In the genomic region with DNA sequence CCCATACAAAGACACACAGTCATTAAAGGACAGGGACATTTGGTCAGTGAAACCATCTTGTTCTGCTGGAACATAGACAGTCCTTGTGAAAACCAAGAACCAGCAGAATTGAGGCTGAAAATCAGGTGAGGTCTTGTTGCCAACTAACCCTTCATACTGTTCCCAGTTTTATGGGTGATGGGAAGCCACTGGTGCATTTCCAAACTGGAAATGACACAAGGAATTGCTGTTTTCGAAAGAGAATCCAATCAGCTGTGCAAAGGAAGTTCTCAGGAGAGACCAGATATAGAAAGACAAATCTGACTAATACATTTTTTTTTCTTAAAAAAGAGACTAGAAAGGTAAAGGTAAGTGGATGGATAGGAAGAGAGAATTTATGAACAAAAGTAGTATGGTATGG, we compare ENCODE assay signal across 19 cellular contexts.
"Had no signal": no experiment of that assay in that cellular context is flagged by ENCODE, and none has a peak within 500 bp of the region (broad histone marks: within the 10 kb centered on the region; RNA-seq: fewer than 3 reads in every experiment).

No MANE protein-coding gene starts in this region.

- DNase-seq: colonic mucosa; dermis blood vessel endothelial cell; erythroblast; foreskin keratinocyte; left ventricle myocardium inferior; lower lobe of right lung; mesenchymal stem cell; midbrain; occipital lobe; pancreas; psoas muscle; sigmoid colon; small intestine; stimulated activated CD4-positive, alpha-beta T cell treated with anti-CD3 and anti-CD28 coated beads, Interleukin-12 subunit alpha, Interleukin-12 subunit beta, amount 100 ng/mL, for 4 hours; stimulated activated naive CD4-positive, alpha-beta T cell; stomach; substantia nigra; trophoblast cell had no signal

- H3K27me3 Mint-ChIP-seq: natural killer cell treated with Interleukin-12 subunit alpha and Interleukin-12 subunit beta and Interleukin-15 and Interleukin-18, amount 100 ng/mL, for 72 hours had no signal

- H3K4me3 ChIP-seq: colonic mucosa, left ventricle myocardium inferior, lower lobe of right lung, pancreas, psoas muscle, sigmoid colon, stomach had no signal

- H3K9me3 ChIP-seq: colonic mucosa, left ventricle myocardium inferior, lower lobe of right lung, pancreas, psoas muscle, sigmoid colon, stomach had no signal

- H3K27ac ChIP-seq: colonic mucosa, foreskin keratinocyte, left ventricle myocardium inferior, lower lobe of right lung, pancreas, psoas muscle, sigmoid colon, stomach had no signal

- H3K27me3 ChIP-seq: colonic mucosa, foreskin keratinocyte, pancreas, sigmoid colon, stomach had no signal

- ATAC-seq: foreskin keratinocyte; lower lobe of right lung; natural killer cell treated with Interleukin-12 subunit alpha and Interleukin-12 subunit beta and Interleukin-15 and Interleukin-18, amount 100 ng/mL, for 72 hours; pancreas; psoas muscle had no signal

- H3K4me1 ChIP-seq: colonic mucosa, foreskin keratinocyte, left ventricle myocardium inferior, lower lobe of right lung, pancreas, psoas muscle, sigmoid colon, stomach had no signal

- H3K36me3 ChIP-seq: colonic mucosa, left ventricle myocardium inferior, lower lobe of right lung, pancreas, sigmoid colon, stomach had no signal

- H3K36me3 Mint-ChIP-seq: natural killer cell treated with Interleukin-12 subunit alpha and Interleukin-12 subunit beta and Interleukin-15 and Interleukin-18, amount 100 ng/mL, for 72 hours had no signal

- H3K4me3 Mint-ChIP-seq: natural killer cell treated with Interleukin-12 subunit alpha and Interleukin-12 subunit beta and Interleukin-15 and Interleukin-18, amount 100 ng/mL, for 72 hours had no signal

- H3K27ac Mint-ChIP-seq: natural killer cell treated with Interleukin-12 subunit alpha and Interleukin-12 subunit beta and Interleukin-15 and Interleukin-18, amount 100 ng/mL, for 72 hours had no signal
